In the genomic region with DNA sequence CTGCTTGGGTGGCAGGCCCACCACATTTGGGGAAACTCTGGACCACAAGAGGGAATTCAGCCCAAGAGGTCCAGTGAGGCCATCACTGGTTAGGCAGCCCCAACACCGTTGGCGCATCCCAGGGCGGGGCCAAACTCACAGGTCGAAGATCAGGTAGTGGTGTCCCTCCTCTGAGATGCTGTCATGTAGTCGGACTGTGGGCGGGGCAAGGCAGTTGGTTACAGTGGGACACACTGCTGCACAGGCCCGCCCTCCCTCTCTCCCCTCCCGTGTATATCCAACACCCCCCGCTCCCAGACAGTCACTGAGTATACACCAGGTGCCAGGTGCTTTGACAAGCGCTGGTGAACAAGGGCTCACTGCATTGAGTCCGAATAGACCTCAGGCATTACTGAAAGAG, we compare ENCODE assay signal across 21 cellular contexts. TPM values are rescaled to one million over a fixed set of nuclear protein-coding genes. Genes with fewer than 3 reads are reported as not detected.
"Had no signal": no experiment of that assay in that cellular context is flagged by ENCODE, and none has a peak within 500 bp of the region (broad histone marks: within the 10 kb centered on the region; RNA-seq: fewer than 3 reads in every experiment).

No MANE protein-coding gene starts in this region.

- H3K27ac ChIP-seq: epithelial cell of prostate, esophagus muscularis mucosa, gastrocnemius medialis, left lung, psoas muscle, testis, tibial nerve had no signal

- H3K27me3 ChIP-seq: esophagus muscularis mucosa, gastrocnemius medialis, heart right ventricle, left lung, testis, tibial nerve had no signal

- H3K4me3 ChIP-seq: esophagus muscularis mucosa, gastrocnemius medialis, heart right ventricle, left lung, lung, psoas muscle, testis, tibial nerve had no signal

- H3K36me3 Mint-ChIP-seq: naive B cell; stimulated activated naive B cell treated with anti-CD40 and anti-IgM and Interleukin-4, amounts not matched to agents 10 μg/mL and 1 μg/mL and 100 μg/mL, for 72 hours had no signal

- ATAC-seq: gastrocnemius medialis; left lung; psoas muscle; stimulated activated naive CD8-positive, alpha-beta T cell treated with anti-CD3 and anti-CD28 coated beads, Interleukin-15, amount 100 ng/mL, for 72 hours had no signal

- H3K36me3 ChIP-seq: esophagus muscularis mucosa, gastrocnemius medialis, heart right ventricle, left lung, tibial nerve had no signal

- H3K27me3 Mint-ChIP-seq: stimulated activated naive B cell treated with anti-CD40 and anti-IgM and Interleukin-4, amounts not matched to agents 10 μg/mL and 1 μg/mL and 100 μg/mL, for 72 hours; stimulated activated naive CD8-positive, alpha-beta T cell treated with anti-CD3 and anti-CD28 coated beads, Interleukin-15, amount 100 ng/mL, for 72 hours had no signal

- H3K4me1 ChIP-seq: esophagus muscularis mucosa, gastrocnemius medialis, left lung, psoas muscle, testis had no signal

- H3K9me3 Mint-ChIP-seq: naive B cell; nephron; stimulated activated naive B cell treated with anti-CD40 and anti-IgM and Interleukin-4, amounts not matched to agents 10 μg/mL and 1 μg/mL and 100 μg/mL, for 72 hours; stimulated activated naive CD8-positive, alpha-beta T cell treated with anti-CD3 and anti-CD28 coated beads, Interleukin-15, amount 100 ng/mL, for 72 hours had no signal

- H3K4me1 Mint-ChIP-seq: naive B cell; stimulated activated naive B cell treated with anti-CD40 and anti-IgM and Interleukin-4, amounts not matched to agents 10 μg/mL and 1 μg/mL and 100 μg/mL, for 72 hours; stimulated activated naive CD8-positive, alpha-beta T cell treated with anti-CD3 and anti-CD28 coated beads, Interleukin-15, amount 100 ng/mL, for 72 hours had no signal

- DNase-seq: cortex of kidney; effector memory CD4-positive, alpha-beta T cell; gastrocnemius medialis; left lung; mesenchymal stem cell; midbrain; naive B cell; occipital lobe; psoas muscle; stimulated activated CD4-positive, alpha-beta T cell treated with anti-CD3 and anti-CD28 coated beads, Interleukin-2, amount 100 ng/mL, for 24 hours; stimulated activated CD4-positive, alpha-beta T cell treated with anti-CD3 and anti-CD28 coated beads, Interleukin-4, amount 100 ng/mL, for 4 hours; stimulated activated naive B cell treated with anti-CD40 and anti-IgM and Interleukin-4, amounts not matched to agents 10 μg/mL and 1 μg/mL and 100 μg/mL, for 72 hours; stimulated activated naive CD8-positive, alpha-beta T cell treated with anti-CD3 and anti-CD28 coated beads, Interleukin-15, amount 100 ng/mL, for 72 hours; testis had no signal

- H3K27ac Mint-ChIP-seq: naive B cell; nephron; stimulated activated naive B cell treated with anti-CD40 and anti-IgM and Interleukin-4, amounts not matched to agents 10 μg/mL and 1 μg/mL and 100 μg/mL, for 72 hours; stimulated activated naive CD8-positive, alpha-beta T cell treated with anti-CD3 and anti-CD28 coated beads, Interleukin-15, amount 100 ng/mL, for 72 hours had no signal

- H3K4me3 Mint-ChIP-seq: nephron; stimulated activated naive B cell treated with anti-CD40 and anti-IgM and Interleukin-4, amounts not matched to agents 10 μg/mL and 1 μg/mL and 100 μg/mL, for 72 hours; stimulated activated naive CD8-positive, alpha-beta T cell treated with anti-CD3 and anti-CD28 coated beads, Interleukin-15, amount 100 ng/mL, for 72 hours had no signal

- H3K9me3 ChIP-seq: esophagus muscularis mucosa, gastrocnemius medialis, heart right ventricle, left lung, psoas muscle, testis, tibial nerve had no signal

RNA-seq across cellular contexts. Expression of gene CAMK2A, which starts 32.1 kb away (rescaled TPM):
- total RNA-seq: subcutaneous adipose tissue had no signal

RNA-seq across cellular contexts. Expression of gene ARSI, which starts 45.3 kb away (rescaled TPM):
- total RNA-seq: gastrocnemius medialis had no signal
- polyA plus RNA-seq: psoas muscle had no signal
